In the genomic region with DNA sequence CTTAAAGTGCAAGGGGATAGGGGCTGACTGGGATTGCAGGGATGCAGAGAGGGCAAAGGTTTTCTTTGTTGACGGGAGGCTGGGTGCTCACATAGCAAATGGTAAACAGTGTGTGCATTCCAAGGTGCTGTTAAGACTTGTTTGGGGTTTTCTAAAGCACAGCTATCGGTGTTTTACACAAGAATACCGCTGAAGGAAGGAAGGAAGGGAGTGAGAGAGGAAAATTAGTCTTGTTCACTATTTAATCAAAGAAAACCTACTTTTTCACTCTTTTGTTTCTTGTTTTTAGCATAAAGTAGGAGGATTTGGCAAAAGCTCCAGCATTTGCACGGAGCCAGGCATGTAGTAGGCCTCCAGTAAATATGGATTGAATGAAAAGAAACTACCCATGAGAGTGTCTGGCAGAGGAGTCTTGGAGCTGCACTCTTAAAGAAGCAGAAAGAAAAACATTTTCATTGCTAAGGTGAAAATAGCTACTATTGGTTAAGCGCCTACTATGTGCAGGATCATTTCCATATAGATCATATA, we compare ENCODE assay signal across 16 cellular contexts.
A peak's percentile ranks its signal among the peaks of the same experiment; 100 is the strongest.
DNase-seq lines count a peak whose midpoint lies in the region; ATAC-seq and TF ChIP-seq lines count a peak whose summit lies in the region.
"Had no signal": no experiment of that assay in that cellular context is flagged by ENCODE, and none has a peak within 500 bp of the region (broad histone marks: within the 10 kb centered on the region; RNA-seq: fewer than 3 reads in every experiment).

No MANE protein-coding gene starts in this region.

- no peak overlapping the region for H3K27ac ChIP-seq in neural progenitor cell
- H3K27ac ChIP-seq: prostate gland had no signal

- TF ChIP-seq CTCF in fibroblast of villous mesenchyme (IDR thresholded peaks at IDR 0.05; ENCODE audit: insufficient read depth, low read depth, low read length) (no peak), neural progenitor cell (IDR thresholded peaks at IDR 0.05) (no peak)

- H3K36me3 ChIP-seq in neural progenitor cell = no peaks in the 10 kb centered on the region
- H3K36me3 ChIP-seq: prostate gland, thoracic aorta had no signal

- ATAC-seq in HG03460 (IDR thresholded peaks at IDR 0.05; ENCODE audit: unreplicated experiment) (no peak), GM18502 (IDR thresholded peaks at IDR 0.05; ENCODE audit: poor library complexity, unreplicated experiment) (no peak)

- peaks cover 16% of the 10 kb centered on the region for H3K4me1 ChIP-seq in neural progenitor cell
- H3K4me1 ChIP-seq: prostate gland had no signal

- no peaks in the 10 kb centered on the region for H3K27me3 Mint-ChIP-seq in neural progenitor cell (ENCODE audit: insufficient read depth, low read depth)

- H3K9ac ChIP-seq in neural progenitor cell = no peak overlapping the region

- H3K4me3 ChIP-seq in fibroblast of villous mesenchyme (ENCODE audit: low read depth, low read length) (no peak overlapping the region), neural progenitor cell (no peak overlapping the region)
- H3K4me3 ChIP-seq: prostate gland, thoracic aorta had no signal

- no peaks in the 10 kb centered on the region for H3K79me2 ChIP-seq in neural progenitor cell (ENCODE audit: low read depth)

- H3K9me3 ChIP-seq in neural progenitor cell (ENCODE audit: low read depth) = no peaks in the 10 kb centered on the region
- H3K9me3 ChIP-seq: prostate gland, thoracic aorta had no signal

- H2AFZ ChIP-seq in neural progenitor cell (replicated peaks) = peak overlapping the region; percentile 90

- H3K4me3 Mint-ChIP-seq in neural progenitor cell = no peak overlapping the region
- H3K4me3 Mint-ChIP-seq: activated naive CD8-positive, alpha-beta T cell had no signal

- peak; percentile 16 for DNase-seq in HCEC 1CT
- DNase-seq in amniotic epithelial cell (ENCODE audit: low read depth) = peak; percentile 52
- peak; percentile 74 for DNase-seq in fibroblast of villous mesenchyme (ENCODE audit: low read depth)
- DNase-seq in neural progenitor cell (ENCODE audit: low spot score) = peak; percentile 26
- DNase-seq in activated CD8-positive, alpha-beta memory T cell treated with anti-CD3 and anti-CD28 coated beads, Interleukin-2, amount 50 U/mL, for 48 hours = no peak
- no peak for DNase-seq in HT-29 (ENCODE audit: low spot score)
- DNase-seq: activated CD4-positive, CD25-positive, alpha-beta regulatory T cell treated with anti-CD3 and anti-CD28 coated beads, Interleukin-2, amount 50 U/mL, for 72 hours; AML-193; NCI-H2029; NCI-H69; T-helper 1 cell had no signal

- no peaks in the 10 kb centered on the region for H4K20me1 ChIP-seq in neural progenitor cell (ENCODE audit: low read depth)

- H3K27me3 ChIP-seq in neural progenitor cell = no peaks in the 10 kb centered on the region

- H3K9me3 Mint-ChIP-seq in neural progenitor cell = no peaks in the 10 kb centered on the region

- H3F3A ChIP-seq in neural progenitor cell (ENCODE audit: low read depth) = peaks cover 11% of the 10 kb centered on the region

- H3K4me2 ChIP-seq in neural progenitor cell = peak overlapping the region; percentile 19

- H3K4me1 Mint-ChIP-seq in neural progenitor cell = no peaks in the 10 kb centered on the region

- no peak overlapping the region for H3K27ac Mint-ChIP-seq in neural progenitor cell
- H3K27ac Mint-ChIP-seq: activated naive CD8-positive, alpha-beta T cell had no signal

- no peaks in the 10 kb centered on the region for H3K36me3 Mint-ChIP-seq in neural progenitor cell
- H3K36me3 Mint-ChIP-seq: activated naive CD8-positive, alpha-beta T cell had no signal

Comparison
In these comparisons a context has a peak if more than half of its experiments do, and no peak if none do; other contexts are left out.
1. DNase-seq: peak in HCEC 1CT (single experiment), amniotic epithelial cell (single experiment), fibroblast of villous mesenchyme (single experiment) and neural progenitor cell (single experiment); none in activated CD8-positive, alpha-beta memory T cell treated with anti-CD3 and anti-CD28 coated beads, Interleukin-2, amount 50 U/mL, for 48 hours (single experiment) and HT-29 (single experiment).